10 cellular contexts compared by ENCODE assay signal in genomic region chr20:48329676-48330644, GRCh38.
DNase-seq lines count a peak whose midpoint lies in the region; ATAC-seq and TF ChIP-seq lines count a peak whose summit lies in the region.
"Had no signal": no experiment of that assay in that cellular context is flagged by ENCODE, and none has a peak within 500 bp of the region (broad histone marks: within the 10 kb centered on the region; RNA-seq: fewer than 3 reads in every experiment).

No MANE protein-coding gene starts in this region.

- TF ChIP-seq CTCF in HFFc6 (IDR thresholded peaks at IDR 0.05), result peak; percentile 26; the same call in 1 of the 2 replicates
- TF ChIP-seq CTCF in VCaP (conservative IDR thresholded peaks at IDR 0.05), result peak; percentile 4; the same call in 1 of the 2 replicates
- peak; percentile 36 for TF ChIP-seq CTCF in kidney epithelial cell (IDR thresholded peaks at IDR 0.05; ENCODE audit: insufficient read depth, low read length, poor library complexity, severe bottlenecking)

- no peak overlapping the region for H3K27ac ChIP-seq in VCaP

- H3K4me3 ChIP-seq in kidney epithelial cell (ENCODE audit: low read depth, low read length), result no peak overlapping the region

- H3K9me3 Mint-ChIP-seq in HFFc6, result no peaks in the 10 kb centered on the region
- H3K9me3 Mint-ChIP-seq: activated T-cell treated with anti-CD3 and anti-CD28 coated beads, Interleukin-2, amount 50 U/mL, for 4 hours had no signal

- H3K27me3 Mint-ChIP-seq in HFFc6 (ENCODE audit: insufficient read depth), result peaks cover 19% of the 10 kb centered on the region

- no peaks in the 10 kb centered on the region for H3K27me3 ChIP-seq in kidney epithelial cell (ENCODE audit: control insufficient read depth, insufficient read depth, low read length)

- no peaks in the 10 kb centered on the region for H3K36me3 ChIP-seq in kidney epithelial cell (ENCODE audit: control insufficient read depth, insufficient read depth, low read length)

- no peak overlapping the region for H3K4me3 Mint-ChIP-seq in HFFc6
- H3K4me3 Mint-ChIP-seq: activated T-cell treated with anti-CD3 and anti-CD28 coated beads, Interleukin-2, amount 50 U/mL, for 4 hours had no signal

- no peak for ATAC-seq in HG03196 (IDR thresholded peaks at IDR 0.05; ENCODE audit: unreplicated experiment)
- no peak for ATAC-seq in GM19467 (IDR thresholded peaks at IDR 0.05; ENCODE audit: unreplicated experiment)
- ATAC-seq: activated T-cell treated with anti-CD3 and anti-CD28 coated beads, Interleukin-2, amount 50 U/mL, for 4 hours had no signal

- no peak overlapping the region for H3K27ac Mint-ChIP-seq in HFFc6

- H3K36me3 Mint-ChIP-seq in HFFc6 (ENCODE audit: low read depth), result no peaks in the 10 kb centered on the region

- no peaks in the 10 kb centered on the region for H3K4me1 Mint-ChIP-seq in HFFc6 (ENCODE audit: low read depth)

- peak; percentile 54 for DNase-seq in D341Med (ENCODE audit: low spot score)
- no peak for DNase-seq in HFFc6
- DNase-seq in kidney epithelial cell (ENCODE audit: low read depth), result no peak
- DNase-seq in NK-92 (lab: John Stamatoyannopoulos, UW; ENCODE audit: unreplicated experiment), result no peak
- DNase-seq in stimulated activated naive CD4-positive, alpha-beta T cell (lab: John Stamatoyannopoulos, UW), result no peak
- DNase-seq: activated T-cell treated with anti-CD3 and anti-CD28 coated beads, Interleukin-2, amount 50 U/mL, for 4 hours; OCI-M1 had no signal
